ENCODE assay signal across 21 cellular contexts in the genomic region with DNA sequence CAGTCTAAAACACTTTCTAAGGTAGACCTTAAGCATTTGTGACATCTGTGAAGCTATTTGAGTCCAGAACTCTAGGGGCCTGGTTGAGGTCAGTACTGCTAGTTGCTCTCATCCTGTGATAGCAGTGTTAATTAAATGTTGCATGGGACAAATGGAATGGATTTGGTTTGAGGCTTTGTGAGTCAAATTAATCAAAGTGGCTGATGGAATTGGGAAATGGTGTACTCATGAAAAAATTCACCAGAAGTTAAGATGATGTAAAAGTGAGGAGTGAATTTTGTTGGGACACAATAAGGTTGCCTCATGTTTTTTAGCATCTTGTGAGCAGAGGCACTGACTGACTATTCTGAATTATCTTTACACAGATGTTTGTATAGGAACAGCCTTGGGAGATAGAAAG.
"Had no signal": no experiment of that assay in that cellular context is flagged by ENCODE, and none has a peak within 500 bp of the region (broad histone marks: within the 10 kb centered on the region; RNA-seq: fewer than 3 reads in every experiment).

No MANE protein-coding gene starts in this region.

- ATAC-seq: activated CD4-positive, CD25-positive, alpha-beta regulatory T cell treated with anti-CD3 and anti-CD28 coated beads, Interleukin-2, amount 50 U/mL, for 24 hours; activated naive CD8-positive, alpha-beta T cell treated with anti-CD3 and anti-CD28 coated beads, Interleukin-2, amount 50 U/mL, for 24 hours; gastrocnemius medialis; heart left ventricle; stimulated activated naive CD8-positive, alpha-beta T cell treated with anti-CD3 and anti-CD28 coated beads, Interleukin-15, Interleukin-2, amounts not matched to agents 100 U/mL and 50 U/mL, for 24 hours had no signal

- H3K27me3 ChIP-seq: ascending aorta, cardiac muscle cell, dorsolateral prefrontal cortex, gastrocnemius medialis, heart left ventricle, right atrium auricular region, suprapubic skin had no signal

- H3K4me1 Mint-ChIP-seq: activated naive CD8-positive, alpha-beta T cell treated with anti-CD3 and anti-CD28 coated beads, Interleukin-2, amount 50 U/mL, for 24 hours; immature natural killer cell had no signal

- DNase-seq: activated naive CD4-positive, alpha-beta T cell treated with Interleukin-2 at 50 U/mL for 16 hours; activated naive CD8-positive, alpha-beta T cell treated with anti-CD3 and anti-CD28 coated beads, Interleukin-2, amount 50 U/mL, for 24 hours; dorsolateral prefrontal cortex; endodermal cell; erythroblast; gastrocnemius medialis; heart left ventricle; immature natural killer cell; nucleus accumbens; posterior cingulate gyrus; small intestine; stimulated activated CD4-positive, alpha-beta T cell treated with anti-CD3 and anti-CD28 coated beads, Interleukin-4, amount 100 ng/mL, for 4 hours; stimulated activated CD8-positive, alpha-beta memory T cell treated with anti-CD3 and anti-CD28 coated beads, Interleukin-4, amount 100 ng/mL, for 48 hours; stimulated activated naive CD8-positive, alpha-beta T cell treated with anti-CD3 and anti-CD28 coated beads, Interleukin-15, Interleukin-2, amounts not matched to agents 100 U/mL and 50 U/mL, for 24 hours; trophoblast cell had no signal

- H3K36me3 ChIP-seq: ascending aorta, cardiac muscle cell, gastrocnemius medialis, heart left ventricle, right atrium auricular region, suprapubic skin had no signal

- H3K27ac ChIP-seq: ascending aorta, cardiac muscle cell, dorsolateral prefrontal cortex, gastrocnemius medialis, heart left ventricle, right atrium auricular region, suprapubic skin had no signal

- H3K9me3 ChIP-seq: ascending aorta, gastrocnemius medialis, right atrium auricular region, suprapubic skin had no signal

- H3K36me3 Mint-ChIP-seq: immature natural killer cell had no signal

- H3K4me3 ChIP-seq: ascending aorta, cardiac muscle cell, dorsolateral prefrontal cortex, gastrocnemius medialis, heart left ventricle, right atrium auricular region, suprapubic skin had no signal

- H3K9me3 Mint-ChIP-seq: endodermal cell, immature natural killer cell had no signal

- H3K4me1 ChIP-seq: ascending aorta, gastrocnemius medialis, heart left ventricle, right atrium auricular region, suprapubic skin had no signal

- H3K27ac Mint-ChIP-seq: activated naive CD8-positive, alpha-beta T cell treated with anti-CD3 and anti-CD28 coated beads, Interleukin-2, amount 50 U/mL, for 24 hours; endodermal cell; immature natural killer cell had no signal

- H3K4me3 Mint-ChIP-seq: activated naive CD8-positive, alpha-beta T cell treated with anti-CD3 and anti-CD28 coated beads, Interleukin-2, amount 50 U/mL, for 24 hours; endodermal cell; immature natural killer cell; nephron had no signal
